In genomic region chr9:22244141-22245011, GRCh38 we compare ENCODE assay signal across 8 cellular contexts.
DNase-seq lines count a peak whose midpoint lies in the region; ATAC-seq, FAIRE-seq and TF ChIP-seq lines count a peak whose summit lies in the region.

No MANE protein-coding gene starts in this region.

- peak overlapping the region; percentile 91; the same call in 1 of the 2 replicates for H3K27ac ChIP-seq in KMS-11
- H3K27ac ChIP-seq in coronary artery, result no peak overlapping the region

- no peaks in the 10 kb centered on the region for H3K79me2 ChIP-seq in KMS-11 (ENCODE audit: insufficient read depth, low read depth)

- DNase-seq in COLO668 (lab: John Stamatoyannopoulos, UW; ENCODE audit: unreplicated experiment) (peak; percentile 45), RPMI8226 (peak; percentile 56), nephron progenitor cell (peak; percentile 45), coronary artery (ENCODE audit: low spot score) (no peak)

- no peaks in the 10 kb centered on the region for H4K20me1 ChIP-seq in KMS-11 (ENCODE audit: insufficient read depth)

- H3K4me3 ChIP-seq in KMS-11 (IDR thresholded peaks at IDR 0.05; ENCODE audit: insufficient read depth, low read depth, low read length) (no peak overlapping the region), coronary artery (no peak overlapping the region)

- FAIRE-seq in endometrium (lab: Jason Lieb, UNC), result peak; percentile 81

- peak overlapping the region; percentile 51; the same call in 1 of the 2 replicates for H2AFZ ChIP-seq in KMS-11 (ENCODE audit: low read depth)

- H3K9me3 Mint-ChIP-seq in nephron progenitor cell, result peaks cover 6% of the 10 kb centered on the region

- peaks cover 21% of the 10 kb centered on the region for H3K4me1 Mint-ChIP-seq in nephron progenitor cell

- peaks cover 11% of the 10 kb centered on the region for H3K27me3 Mint-ChIP-seq in nephron progenitor cell (ENCODE audit: low read depth, poor library complexity)

- H3K27me3 ChIP-seq in KMS-11 (ENCODE audit: insufficient read depth, low read depth), result no peaks in the 10 kb centered on the region

- peaks cover 60% of the 10 kb centered on the region for H3K4me1 ChIP-seq in KMS-11 (ENCODE audit: low read depth, poor library complexity, severe bottlenecking)

- no peaks in the 10 kb centered on the region for H3K36me3 Mint-ChIP-seq in nephron progenitor cell (ENCODE audit: low read depth)

- ATAC-seq in GM18858 (IDR thresholded peaks at IDR 0.05; ENCODE audit: unreplicated experiment), result peak; percentile 28
- ATAC-seq in GM19023 (IDR thresholded peaks at IDR 0.05; ENCODE audit: unreplicated experiment), result no peak

- H3K9ac ChIP-seq in KMS-11, result peak overlapping the region; percentile 33; the same call in 1 of the 2 replicates

- no peak overlapping the region for H3K27ac Mint-ChIP-seq in nephron progenitor cell

- peak overlapping the region; percentile 88 for H3K4me2 ChIP-seq in KMS-11

- H3K36me3 ChIP-seq in KMS-11 (ENCODE audit: insufficient read depth), result no peaks in the 10 kb centered on the region

- TF ChIP-seq CTCF in KMS-11 (conservative IDR thresholded peaks at IDR 0.05; ENCODE audit: low read depth, low read length), result peak; percentile 87
- TF ChIP-seq CTCF in nephron progenitor cell (IDR thresholded peaks at IDR 0.05), result peak; percentile 40
- TF ChIP-seq CTCF in coronary artery (IDR thresholded peaks at IDR 0.05), result no peak

- H3K4me3 Mint-ChIP-seq in nephron progenitor cell, result no peak overlapping the region
